ENCODE assay signal across 17 cellular contexts in the genomic region with DNA sequence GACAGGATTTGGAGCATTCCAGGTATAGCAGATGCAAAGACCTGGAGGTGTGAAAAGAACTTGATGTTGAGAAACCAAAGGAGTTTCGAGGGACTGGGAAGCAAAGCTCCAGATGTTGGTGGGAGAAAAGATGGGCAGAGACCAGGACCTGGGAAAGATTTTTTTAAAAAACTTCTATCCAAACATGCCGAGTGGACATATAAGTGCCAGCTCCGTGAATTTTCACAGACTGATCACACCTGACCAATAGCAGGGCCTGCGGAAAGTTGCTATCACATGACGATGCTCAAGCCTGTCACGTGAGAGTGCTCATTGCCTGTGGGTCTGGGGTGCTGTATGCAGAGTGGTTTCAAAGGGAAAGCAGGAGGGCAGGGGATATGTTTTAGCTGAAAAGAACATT.
"Had no signal": no experiment of that assay in that cellular context is flagged by ENCODE, and none has a peak within 500 bp of the region (broad histone marks: within the 10 kb centered on the region; RNA-seq: fewer than 3 reads in every experiment).

No MANE protein-coding gene starts in this region.

- H3K27me3 Mint-ChIP-seq: activated CD4-positive, alpha-beta memory T cell treated with anti-CD3 and anti-CD28 coated beads, Interleukin-2, amount 10 ng/mL, durations not matched to agents 7 days and 5 days had no signal

- H3K4me3 Mint-ChIP-seq: activated CD4-positive, alpha-beta memory T cell treated with anti-CD3 and anti-CD28 coated beads, Interleukin-2, amount 10 ng/mL, durations not matched to agents 7 days and 5 days; natural killer cell had no signal

- DNase-seq: activated CD4-positive, CD25-positive, alpha-beta regulatory T cell treated with anti-CD3 and anti-CD28 coated beads, Interleukin-2, amount 50 U/mL, for 72 hours; activated CD8-positive, alpha-beta memory T cell treated with anti-CD3 and anti-CD28 coated beads, Interleukin-2, amount 50 U/mL, for 48 hours; activated naive CD4-positive, alpha-beta T cell; caudate nucleus; cortex of kidney; effector memory CD4-positive, alpha-beta T cell; hypothalamus; natural killer cell; occipital lobe; sigmoid colon; stimulated activated CD4-positive, alpha-beta T cell treated with anti-CD3 and anti-CD28 coated beads, Interleukin-2, amount 100 ng/mL, for 48 hours; stimulated activated naive CD8-positive, alpha-beta T cell treated with anti-CD3 and anti-CD28 coated beads, Interleukin-15, Interleukin-2, amounts not matched to agents 100 U/mL and 50 U/mL, for 24 hours; SW 1271; T-helper 9 cell had no signal

- H3K27me3 ChIP-seq: sigmoid colon had no signal

- H3K4me1 Mint-ChIP-seq: natural killer cell had no signal

- H3K4me3 ChIP-seq: lung, sigmoid colon had no signal

- H3K27ac ChIP-seq: epithelial cell of prostate, sigmoid colon had no signal

- H3K9me3 ChIP-seq: sigmoid colon had no signal

- ATAC-seq: natural killer cell; stimulated activated naive CD8-positive, alpha-beta T cell treated with anti-CD3 and anti-CD28 coated beads, Interleukin-15, Interleukin-2, amounts not matched to agents 100 U/mL and 50 U/mL, for 24 hours had no signal

- H3K27ac Mint-ChIP-seq: natural killer cell had no signal

- H3K36me3 Mint-ChIP-seq: natural killer cell had no signal

- H3K9me3 Mint-ChIP-seq: activated CD4-positive, alpha-beta memory T cell treated with anti-CD3 and anti-CD28 coated beads, Interleukin-2, amount 10 ng/mL, durations not matched to agents 7 days and 5 days; natural killer cell had no signal
